Comparison of ENCODE assay signal across 17 cellular contexts in the genomic region with DNA sequence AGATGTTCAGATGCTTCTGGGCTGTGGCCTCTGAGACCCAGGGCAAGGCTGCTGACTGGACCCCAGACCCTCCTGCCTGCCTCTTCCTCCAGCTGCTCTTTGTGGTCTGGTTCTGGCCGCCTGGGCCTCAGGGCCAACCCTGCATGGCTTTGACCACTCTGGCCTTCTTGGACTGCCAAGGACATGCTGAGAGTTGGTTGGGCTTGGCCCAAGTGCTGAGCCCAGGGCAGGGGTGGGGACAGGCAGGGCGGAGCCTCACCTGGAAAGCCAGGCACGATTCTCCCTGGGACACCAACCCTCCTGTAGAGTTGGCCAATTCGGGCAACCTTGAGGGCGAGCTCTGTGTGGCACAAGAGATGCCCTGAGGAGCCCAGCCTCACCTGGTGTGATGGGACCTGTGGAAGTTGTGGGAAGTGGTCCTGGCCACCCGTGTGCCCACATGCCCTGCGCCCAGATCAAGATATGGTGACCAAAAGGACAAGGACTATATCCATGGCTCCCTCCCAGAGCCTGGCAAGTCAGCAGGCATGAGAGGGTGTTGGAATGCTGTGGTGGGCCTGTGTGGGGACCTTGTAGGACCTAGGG. TPM values are rescaled to one million over a fixed set of nuclear protein-coding genes. Genes with fewer than 3 reads are reported as not detected.
DNase-seq lines count a peak whose midpoint lies in the region; ATAC-seq and TF ChIP-seq lines count a peak whose summit lies in the region.
"Had no signal": no experiment of that assay in that cellular context is flagged by ENCODE, and none has a peak within 500 bp of the region (broad histone marks: within the 10 kb centered on the region; RNA-seq: fewer than 3 reads in every experiment).

No MANE protein-coding gene starts in this region.

- H2AFZ ChIP-seq in GM23248, result no peak overlapping the region
- H2AFZ ChIP-seq: hepatocyte had no signal

- H3F3A ChIP-seq in GM23248 (ENCODE audit: insufficient read depth), result no peaks in the 10 kb centered on the region

- H3K36me3 Mint-ChIP-seq in activated CD8-positive, alpha-beta memory T cell treated with anti-CD3 and anti-CD28 coated beads, Interleukin-2, amount 10 ng/mL, durations not matched to agents 7 days and 5 days, result peaks cover 7% of the 10 kb centered on the region
- peaks cover 7 to 18% of the 10 kb centered on the region in 2 donors for H3K36me3 Mint-ChIP-seq in naive B cell
- H3K36me3 Mint-ChIP-seq: activated naive CD4-positive, alpha-beta T cell treated with anti-CD3 and anti-CD28 coated beads, Interleukin-2, amount 50 U/mL, for 72 hours had no signal

- H3K9me2 ChIP-seq in GM23248 (ENCODE audit: insufficient read depth), result no peaks in the 10 kb centered on the region

- H3K79me2 ChIP-seq in GM23248 (ENCODE audit: insufficient read depth), result peaks cover 52% of the 10 kb centered on the region
- H3K79me2 ChIP-seq: hepatocyte had no signal

- CTCF ChIA-PET in activated CD8-positive, alpha-beta memory T cell treated with anti-CD3 and anti-CD28 coated beads, Interleukin-2, amount 10 ng/mL, durations not matched to agents 7 days and 5 days (lab: Charles Lee), result interaction anchor here (0.6 kb wide), 1 partner anchor 79 kb away, joined by 4 read pairs; no protein-coding TSS in a partner anchor

- TF ChIP-seq CTCF in upper lobe of right lung (IDR thresholded peaks at IDR 0.05), result no peak

- H3K27ac ChIP-seq in cingulate gyrus (ENCODE audit: low read depth, low read length) (peak overlapping the region; percentile 70), upper lobe of right lung (no peak overlapping the region), GM23248 (no peak overlapping the region)
- H3K27ac ChIP-seq: A549, hepatocyte had no signal

- H3K4me3 ChIP-seq in upper lobe of right lung (no peak overlapping the region), GM23248 (no peak overlapping the region)
- H3K4me3 ChIP-seq: A549, hepatocyte, skin epidermis had no signal

- no peak for ATAC-seq in activated CD8-positive, alpha-beta memory T cell treated with anti-CD3 and anti-CD28 coated beads, Interleukin-2, amount 10 ng/mL, durations not matched to agents 7 days and 5 days
- ATAC-seq in naive B cell (ENCODE audit: low read depth in 2 of 2) (no peak), upper lobe of right lung (peak; percentile 45), GM21717 (IDR thresholded peaks at IDR 0.05; ENCODE audit: unreplicated experiment) (no peak), HG03378 (IDR thresholded peaks at IDR 0.05; ENCODE audit: unreplicated experiment) (no peak)
- ATAC-seq: A549; activated naive CD4-positive, alpha-beta T cell treated with anti-CD3 and anti-CD28 coated beads, Interleukin-2, amount 50 U/mL, for 72 hours had no signal

- H4K20me1 ChIP-seq in GM23248 (ENCODE audit: insufficient read depth), result no peaks in the 10 kb centered on the region

- in situ Hi-C loops in GM23248 (cut with MboI), result no loop called here

- H3K4me1 ChIP-seq in upper lobe of right lung (peaks cover 10% of the 10 kb centered on the region), GM23248 (ENCODE audit: insufficient read depth) (no peaks in the 10 kb centered on the region)
- H3K4me1 ChIP-seq: A549 had no signal

- no peak for DNase-seq in activated CD8-positive, alpha-beta memory T cell treated with anti-CD3 and anti-CD28 coated beads, Interleukin-2, amount 10 ng/mL, durations not matched to agents 7 days and 5 days
- DNase-seq in activated CD8-positive, alpha-beta memory T cell treated with anti-CD3 and anti-CD28 coated beads, Interleukin-2, amount 50 U/mL, for 4 hours, result no peak
- DNase-seq in naive B cell (no peak), upper lobe of right lung (no peak), GM23248 (no peak)
- DNase-seq: DND-41; effector CD8-positive, alpha-beta T cell; NCI-H1436 treated with DMSO at 0.1 percent for 48 hours; NCI-H226 had no signal

- H3K9me3 ChIP-seq in upper lobe of right lung (no peaks in the 10 kb centered on the region), GM23248 (ENCODE audit: low read depth) (no peaks in the 10 kb centered on the region)
- H3K9me3 ChIP-seq: A549 had no signal

- 98 to 99% methylated on average over 7 of the region's 7 CpGs for WGBS in GM23248 (ENCODE audit: low coverage in 1 of 2, low lambda C conversion rate in 2 of 2, missing lambda C conversion rate in 2 of 2), 2 experiments

- no peak overlapping the region for H3K4me3 Mint-ChIP-seq in activated CD8-positive, alpha-beta memory T cell treated with anti-CD3 and anti-CD28 coated beads, Interleukin-2, amount 10 ng/mL, durations not matched to agents 7 days and 5 days
- H3K4me3 Mint-ChIP-seq in naive B cell, result peak overlapping the region in 5 of 8 donors; percentile 29 to 70 (median 59)
- H3K4me3 Mint-ChIP-seq: CD8-positive, alpha-beta T cell had no signal

- intact Hi-C loops in upper lobe of right lung (cut with DNase I), result no loop called here

- H3K9me3 Mint-ChIP-seq in activated CD8-positive, alpha-beta memory T cell treated with anti-CD3 and anti-CD28 coated beads, Interleukin-2, amount 10 ng/mL, durations not matched to agents 7 days and 5 days (ENCODE audit: low read depth), result no peaks in the 10 kb centered on the region
- peaks cover 4 to 12% (median 8%) of the 10 kb centered on the region in 7 donors for H3K9me3 Mint-ChIP-seq in naive B cell
- H3K9me3 Mint-ChIP-seq: activated naive CD4-positive, alpha-beta T cell treated with anti-CD3 and anti-CD28 coated beads, Interleukin-2, amount 50 U/mL, for 72 hours; CD8-positive, alpha-beta T cell had no signal

- H3K4me1 Mint-ChIP-seq in activated CD8-positive, alpha-beta memory T cell treated with anti-CD3 and anti-CD28 coated beads, Interleukin-2, amount 10 ng/mL, durations not matched to agents 7 days and 5 days, result peaks cover 39% of the 10 kb centered on the region
- H3K4me1 Mint-ChIP-seq in naive B cell, result peaks cover 50 to 68% (median 52%) of the 10 kb centered on the region in 3 donors

- no peak overlapping the region for H3K9ac ChIP-seq in GM23248

- no peaks in the 10 kb centered on the region for H3K27me3 ChIP-seq in upper lobe of right lung
- no peaks in the 10 kb centered on the region for H3K27me3 ChIP-seq in GM23248 (replicated peaks; ENCODE audit: insufficient read depth)
- H3K27me3 ChIP-seq: hepatocyte had no signal

- no peak overlapping the region for H3K4me2 ChIP-seq in GM23248 (ENCODE audit: unreplicated experiment)
- H3K4me2 ChIP-seq: A549, hepatocyte had no signal

- peak overlapping the region; percentile 64 for H3K27ac Mint-ChIP-seq in activated CD8-positive, alpha-beta memory T cell treated with anti-CD3 and anti-CD28 coated beads, Interleukin-2, amount 10 ng/mL, durations not matched to agents 7 days and 5 days
- H3K27ac Mint-ChIP-seq in naive B cell, result peak overlapping the region in 3 of 6 donors; percentile 14 to 72 (median 56)
- H3K27ac Mint-ChIP-seq: CD8-positive, alpha-beta T cell had no signal

- H3K27me3 Mint-ChIP-seq in activated CD8-positive, alpha-beta memory T cell treated with anti-CD3 and anti-CD28 coated beads, Interleukin-2, amount 10 ng/mL, durations not matched to agents 7 days and 5 days, result no peaks in the 10 kb centered on the region
- no peaks in the 10 kb centered on the region for H3K27me3 Mint-ChIP-seq in naive B cell

- H3K36me3 ChIP-seq in upper lobe of right lung (peaks cover 16% of the 10 kb centered on the region), GM23248 (ENCODE audit: low read depth) (no peaks in the 10 kb centered on the region)

RNA-seq across cellular contexts. Expression of a gene that starts 11.6 kb away (rescaled TPM):
- 10 to 100 TPM; 36.7 to 44.5 TPM for total RNA-seq in activated CD8-positive, alpha-beta memory T cell treated with anti-CD3 and anti-CD28 coated beads, Interleukin-2, amount 10 ng/mL, durations not matched to agents 7 days and 5 days
- polyA plus RNA-seq in naive B cell (ENCODE audit: low read depth in 6 of 6) (10 to 100 TPM; 24.3 to 46.1 (median 34.6) TPM), GM23248 (2016; fragmentation: Nextera tagmentation; extraction: Ambion mirVana) (27.3 and 33.5 TPM in 2 replicates)
- total RNA-seq in upper lobe of right lung, result 37.8 TPM
- 41.9 and 45.0 TPM in 2 replicates for total RNA-seq in GM23248 (2014; rRNA removed; shearing (Covaris generic))

RNA-seq across cellular contexts. Expression of a gene that starts 15.9 kb away (rescaled TPM):
- total RNA-seq in activated CD8-positive, alpha-beta memory T cell treated with anti-CD3 and anti-CD28 coated beads, Interleukin-2, amount 10 ng/mL, durations not matched to agents 7 days and 5 days, result under 1 TPM; 0.50 to 0.70 TPM
- polyA plus RNA-seq in naive B cell (ENCODE audit: low read depth in 6 of 6), result 1 to 10 TPM in 1 of 6 donors, under 1 TPM in 4, not detected in 1; 0.24 to 2.5 (median 0.56) TPM
- 25.4 TPM for total RNA-seq in upper lobe of right lung
- 4.0 and 7.5 TPM in 2 replicates for total RNA-seq in GM23248 (2014; rRNA removed; shearing (Covaris generic))
- polyA plus RNA-seq in GM23248 (2016; fragmentation: Nextera tagmentation; extraction: Ambion mirVana), result 1.1 and 1.2 TPM in 2 replicates

RNA-seq across cellular contexts. Expression of a gene that starts 47.5 kb away (rescaled TPM):
- total RNA-seq in activated CD8-positive, alpha-beta memory T cell treated with anti-CD3 and anti-CD28 coated beads, Interleukin-2, amount 10 ng/mL, durations not matched to agents 7 days and 5 days, result 10 to 100 TPM; 70.4 to 71.9 TPM
- polyA plus RNA-seq in naive B cell (ENCODE audit: low read depth in 6 of 6), result 1 to 10 TPM in 5 of 6 donors, under 1 TPM in 1; 0.49 to 6.7 (median 2.3) TPM
- total RNA-seq in upper lobe of right lung, result 35.5 TPM
- 24.9 and 28.7 TPM in 2 replicates for total RNA-seq in GM23248 (2014; rRNA removed; shearing (Covaris generic))
- polyA plus RNA-seq in GM23248 (2016; fragmentation: Nextera tagmentation; extraction: Ambion mirVana), result 14.0 and 14.2 TPM in 2 replicates
